1 cellular context compared by ENCODE assay signal in genomic region chr16:20956319-20956718, GRCh38.
TF ChIP-seq lines count a peak whose summit lies in the region.

No MANE protein-coding gene starts in this region.

TF ChIP-seq in GM12878, 131 proteins besides CTCF, POLR2A, EP300 and RAD21:
- TF ChIP-seq ZNF274 (IDR thresholded peaks at IDR 0.05; ENCODE audit: insufficient read depth, insufficient read length), result no peak
- no peak for TF ChIP-seq SPI1 (IDR thresholded peaks at IDR 0.05; ENCODE audit: borderline replicate concordance, insufficient read depth, low read depth, low read length)
- TF ChIP-seq ZBED1 (IDR thresholded peaks at IDR 0.05; ENCODE audit: borderline replicate concordance), result no peak
- no peak for TF ChIP-seq HCFC1 (IDR thresholded peaks at IDR 0.05; ENCODE audit: low read length)
- no peak for TF ChIP-seq POLR2AphosphoS2 (IDR thresholded peaks at IDR 0.05; ENCODE audit: low read depth, low read length)
- TF ChIP-seq SREBF1 (IDR thresholded peaks at IDR 0.05; ENCODE audit: low read length), result no peak
- TF ChIP-seq EGR1 (IDR thresholded peaks at IDR 0.05; ENCODE audit: borderline replicate concordance in 1 of 2, low read depth in 2 of 2, low read length in 2 of 2), result no peak
- no peak for TF ChIP-seq KLF5 (IDR thresholded peaks at IDR 0.05; ENCODE audit: partially characterized antibody)
- TF ChIP-seq TCF12 (IDR thresholded peaks at IDR 0.05; ENCODE audit: low read depth, low read length), result no peak
- TF ChIP-seq PKNOX1 (IDR thresholded peaks at IDR 0.05), result no peak
- TF ChIP-seq STAT1 (conservative IDR thresholded peaks at IDR 0.05), result no peak
- no peak for TF ChIP-seq MTA3 (IDR thresholded peaks at IDR 0.05; ENCODE audit: borderline replicate concordance, low read length)
- no peak for TF ChIP-seq BMI1 (IDR thresholded peaks at IDR 0.05; ENCODE audit: borderline replicate concordance)
- no peak for TF ChIP-seq ZZZ3 (IDR thresholded peaks at IDR 0.05; ENCODE audit: control insufficient read depth, insufficient read length, low read depth)
- no peak for TF ChIP-seq NBN (IDR thresholded peaks at IDR 0.05)
- TF ChIP-seq NR2F1 (conservative IDR thresholded peaks at IDR 0.05), result no peak
- no peak for TF ChIP-seq MYB (IDR thresholded peaks at IDR 0.05; ENCODE audit: borderline replicate concordance, low read depth, low read length)
- TF ChIP-seq ATF7 (IDR thresholded peaks at IDR 0.05; ENCODE audit: low read depth), result no peak
